Comparison of ENCODE assay signal across 16 cellular contexts in genomic region chr3:149122716-149123578, GRCh38. TPM values are rescaled to one million over a fixed set of nuclear protein-coding genes. Genes with fewer than 3 reads are reported as not detected.
A peak's percentile ranks its signal among the peaks of the same experiment; 100 is the strongest.
DNase-seq lines count a peak whose midpoint lies in the region; ATAC-seq, FAIRE-seq and TF ChIP-seq lines count a peak whose summit lies in the region.
"Had no signal": no experiment of that assay in that cellular context is flagged by ENCODE, and none has a peak within 500 bp of the region (broad histone marks: within the 10 kb centered on the region; RNA-seq: fewer than 3 reads in every experiment).

No MANE protein-coding gene starts in this region.

- peak overlapping the region; percentile 81 for H2BK5ac ChIP-seq in IMR-90 (ENCODE audit: low read depth, low read length, poor library complexity, severe bottlenecking)

- TF ChIP-seq CTCF in A549 (IDR thresholded peaks at IDR 0.05) (no peak), IMR-90 (conservative IDR thresholded peaks at IDR 0.05; ENCODE audit: low read depth, low read length) (no peak), kidney (IDR thresholded peaks at IDR 0.05; ENCODE audit: borderline replicate concordance, extremely low read depth, insufficient read depth) (no peak), omental fat pad (IDR thresholded peaks at IDR 0.05) (no peak)

- in situ Hi-C loops in IMR-90 (cut with MboI; ENCODE audit: low sequenced_read_pairs), result loop anchor here (25.0 kb wide), 1 partner anchor 589 kb away; no protein-coding TSS in a partner anchor

- H3K4me3 ChIP-seq in A549 (no peak overlapping the region), IMR-90 (ENCODE audit: insufficient read depth, low read depth, low read length) (no peak overlapping the region), kidney (ENCODE audit: low read length in 2 of 2) (no peak overlapping the region)

- H3K9me1 ChIP-seq in IMR-90 (ENCODE audit: insufficient read depth, low read length), result no peaks in the 10 kb centered on the region

- no peak for TF ChIP-seq POLR2A in A549 (IDR thresholded peaks at IDR 0.05; ENCODE audit: low read length)
- TF ChIP-seq POLR2A in IMR-90 (IDR thresholded peaks at IDR 0.05; ENCODE audit: low read depth, low read length), result no peak

- H2AFZ ChIP-seq in IMR-90 (replicated peaks; ENCODE audit: low read length, poor library complexity), result no peak overlapping the region

- no peaks in the 10 kb centered on the region for H3K36me3 ChIP-seq in IMR-90 (ENCODE audit: control insufficient read depth, insufficient read depth, low read length)
- no peaks in the 10 kb centered on the region for H3K36me3 ChIP-seq in kidney (ENCODE audit: control insufficient read depth in 1 of 2, insufficient read depth in 2 of 2, low read length in 2 of 2)

- H4K5ac ChIP-seq in IMR-90 (ENCODE audit: low read depth, low read length), result no peak overlapping the region

- no peak overlapping the region for H4K91ac ChIP-seq in IMR-90 (ENCODE audit: insufficient read depth, low read depth, low read length)

- H4K20me1 ChIP-seq in IMR-90 (ENCODE audit: insufficient read depth, low read length), result no peaks in the 10 kb centered on the region

- H3K27ac ChIP-seq in A549 (no peak overlapping the region), IMR-90 (ENCODE audit: insufficient read depth, low read length) (no peak overlapping the region), kidney (ENCODE audit: low read depth in 2 of 2, low read length in 2 of 2) (no peak overlapping the region)

- BruUV-seq in IMR-90 (replicated peaks; lab: Mats Ljungman, UMichigan), result no TSS peak

- H2BK15ac ChIP-seq in IMR-90 (ENCODE audit: low read depth, low read length), result no peak overlapping the region

- H3K9me3 ChIP-seq in A549 (no peaks in the 10 kb centered on the region), IMR-90 (ENCODE audit: control insufficient read depth, insufficient read depth, low read length) (no peaks in the 10 kb centered on the region), kidney (ENCODE audit: control insufficient read depth in 1 of 2, low read length in 2 of 2) (no peaks in the 10 kb centered on the region)
- H3K9me3 ChIP-seq: SK-N-SH had no signal

- H2BK120ac ChIP-seq in IMR-90 (ENCODE audit: low read depth, low read length), result no peak overlapping the region

- dilution Hi-C loops in IMR-90 (cut with HindIII; ENCODE audit: low sequenced_read_pairs, unreplicated experiment), result no loop called here

- H3K9ac ChIP-seq in IMR-90 (ENCODE audit: low read depth, low read length) (no peak overlapping the region), kidney (ENCODE audit: low read length in 2 of 2) (no peak overlapping the region)
- H3K9ac ChIP-seq: SK-N-SH had no signal

- H3K4me1 ChIP-seq in A549 (peaks cover 12% of the 10 kb centered on the region), IMR-90 (ENCODE audit: control insufficient read depth, insufficient read depth, low read length) (no peaks in the 10 kb centered on the region), kidney (ENCODE audit: control insufficient read depth in 1 of 2, insufficient read depth in 1 of 2, low read depth in 1 of 2, low read length in 2 of 2) (no peaks in the 10 kb centered on the region)

- FAIRE-seq in A549 (lab: Jason Lieb, UNC), result no peak
- peak; percentile 55 for FAIRE-seq in colon (lab: Jason Lieb, UNC)
- FAIRE-seq in kidney (lab: Jason Lieb, UNC), result peak; percentile 35
- FAIRE-seq: GM18507 had no signal

- no peak overlapping the region for H3K56ac ChIP-seq in IMR-90 (ENCODE audit: extremely low read depth, insufficient read depth, low read length)

- CTCF ChIA-PET in A549 (lab: Yijun Ruan, JAX) (interaction anchor here (0.6 to 8.3 kb wide), 7 partner anchors 9 to 400 kb away, joined by 3 to 114 read pairs (median 3); no protein-coding TSS in a partner anchor), IMR-90 (lab: Yijun Ruan, JAX) (interaction anchor here (0.6 to 1.2 kb wide), 4 partner anchors 152 to 394 kb away, joined by 3 read pairs; no protein-coding TSS in a partner anchor)

- H3K4ac ChIP-seq in IMR-90 (ENCODE audit: low read depth, low read length), result no peak overlapping the region

- no peak for DNase-seq in A549 (ENCODE audit: low read depth in 1 of 2, low spot score in 1 of 2)
- peak; percentile 63 for DNase-seq in IMR-90
- DNase-seq in kidney, result no peak
- DNase-seq in posterior vena cava (ENCODE audit: low spot score), result no peak
- no peak for DNase-seq in DMS79 (lab: John Stamatoyannopoulos, UW)
- no peak for DNase-seq in omental fat pad (ENCODE audit: low spot score)
- DNase-seq: CD4-positive, alpha-beta memory T cell; NCI-H1092 treated with DMSO at 0.1 percent for 48 hours; NCI-H1694 treated with DMSO at 0.1 percent for 48 hours; Right ventricle myocardium superior; SK-N-SH had no signal

- no peak overlapping the region for H3K14ac ChIP-seq in IMR-90 (replicated peaks; ENCODE audit: low read depth, low read length)

- H2BK20ac ChIP-seq in IMR-90 (ENCODE audit: low read depth, low read length), result no peak overlapping the region

- intact Hi-C loops in IMR-90 (cut with micrococcal nuclease), result no loop called here
- intact Hi-C loops in kidney (cut with DNase I), result no loop called here
- intact Hi-C loops in posterior vena cava (cut with DNase I), result loop anchor here (10.0 kb wide), 2 partner anchors 152 to 168 kb away; no protein-coding TSS in a partner anchor

- no peaks in the 10 kb centered on the region for H3K79me1 ChIP-seq in IMR-90 (ENCODE audit: low read depth in 1 of 2, low read length in 2 of 2)

- no peak overlapping the region for H2AK5ac ChIP-seq in IMR-90 (ENCODE audit: low read depth, low read length)

- POLR2A ChIA-PET in A549 (lab: Yijun Ruan, JAX) (no interaction called here), IMR-90 (lab: Charles Lee; ENCODE audit: unreplicated experiment) (no interaction called here)

- 74% methylated on average over 4 of the region's 4 CpGs for WGBS in A549 (ENCODE audit: missing lambda C conversion rate)
- WGBS in IMR-90 (ENCODE audit: extremely low coverage in 2 of 2, insufficient read length in 1 of 2), 2 experiments, result no CpG with 5 or more reads among the region's 4 CpGs

- no peak for ATAC-seq in A549
- peak; percentile 75 for ATAC-seq in IMR-90 (ENCODE audit: low read depth)
- ATAC-seq in HG03045 (IDR thresholded peaks at IDR 0.05; ENCODE audit: unreplicated experiment), result no peak
- no peak for ATAC-seq in omental fat pad (ENCODE audit: low FRiP score)
- ATAC-seq: HCT116 had no signal

- no peak overlapping the region for H2AK9ac ChIP-seq in IMR-90 (replicated peaks; ENCODE audit: low read depth, low read length, poor library complexity)

- H3K23ac ChIP-seq in IMR-90 (ENCODE audit: low read depth, low read length), result no peak overlapping the region

- H3K27me3 ChIP-seq in IMR-90 (ENCODE audit: control insufficient read depth, insufficient read depth, low read length), result no peaks in the 10 kb centered on the region

- no peak overlapping the region for H3K18ac ChIP-seq in IMR-90 (ENCODE audit: low read depth, low read length)

- TF ChIP-seq EP300 in A549 (IDR thresholded peaks at IDR 0.05), result no peak

- no peak overlapping the region for H4K8ac ChIP-seq in IMR-90 (ENCODE audit: low read depth in 2 of 2, low read length in 2 of 2)

- H3K4me2 ChIP-seq in A549, result peak overlapping the region; percentile 5; the same call in 1 of the 3 replicates
- H3K4me2 ChIP-seq in IMR-90 (ENCODE audit: low read depth, low read length), result no peak overlapping the region
- H3K4me2 ChIP-seq: SK-N-SH had no signal

- TF ChIP-seq RAD21 in A549 (conservative IDR thresholded peaks at IDR 0.05 in 1 of 2, IDR thresholded peaks at IDR 0.05 in 1 of 2), result no peak
- TF ChIP-seq RAD21 in IMR-90 (IDR thresholded peaks at IDR 0.05; ENCODE audit: low read length), result no peak

TF ChIP-seq in A549, 52 proteins besides CTCF, POLR2A, EP300 and RAD21 (continues in another document):
- TF ChIP-seq CHD2 (IDR thresholded peaks at IDR 0.05; ENCODE audit: low read length, partially characterized antibody), result no peak
- TF ChIP-seq BHLHE40 (IDR thresholded peaks at IDR 0.05; ENCODE audit: low read depth, low read length), result no peak
- TF ChIP-seq FOSL2 (IDR thresholded peaks at IDR 0.05), result no peak
- TF ChIP-seq FOSL2 (CRISPR knock-in tag; IDR thresholded peaks at IDR 0.05), result no peak
- no peak for TF ChIP-seq TFCP2L1 (CRISPR knock-in tag; IDR thresholded peaks at IDR 0.05)
- no peak for TF ChIP-seq JUNB (IDR thresholded peaks at IDR 0.05)

TF ChIP-seq in IMR-90, 13 proteins besides CTCF, POLR2A, EP300 and RAD21 (continues in another document):
- TF ChIP-seq NFE2L2 (IDR thresholded peaks at IDR 0.05; ENCODE audit: low read depth, low read length) (no peak), CHD1 (IDR thresholded peaks at IDR 0.05; ENCODE audit: low read depth, low read length) (no peak), MXI1 (IDR thresholded peaks at IDR 0.05; ENCODE audit: borderline replicate concordance, low read depth, low read length) (no peak), MAZ (IDR thresholded peaks at IDR 0.05; ENCODE audit: borderline replicate concordance, low read depth, low read length) (no peak), RFX5 (IDR thresholded peaks at IDR 0.05; ENCODE audit: low read depth, low read length) (no peak)

RNA-seq across cellular contexts. Expression of gene HPS3, which starts 6.5 kb away (rescaled TPM):
- polyA plus RNA-seq in A549 (2011; rRNA removed) (48.0 and 48.8 TPM in 2 replicates), A549 (2017; fragmentation: RNase III; extraction: RNeasy Plus Mini Kit Qiagen cat#74134 plus additional on column Dnase treatment) (25.5 to 28.4 TPM (median 26.1 TPM) in 3 replicates), IMR-90 (2012; rRNA removed) (12.8 and 15.2 TPM in 2 replicates), kidney (ENCODE audit: insufficient read depth, low read depth, low replicate concordance) (16.9 TPM)
- 17.8 and 24.3 TPM in 2 replicates for polyA plus RNA-seq in A549 (2012; cell fraction: cytosol; rRNA removed)
- 8.7 and 9.5 TPM in 2 replicates for polyA plus RNA-seq in A549 (2012; cell fraction: nucleus; rRNA removed)
- 20.2 and 23.3 TPM in 2 replicates for polyA minus RNA-seq in A549 (2011; rRNA and poly(A)+ RNA removed)
- total RNA-seq in IMR-90 (2012; rRNA removed) (24.2 and 25.6 TPM in 2 replicates), kidney (29.4 TPM), posterior vena cava (10 to 100 TPM; 14.5 to 16.3 TPM), omental fat pad (10 to 100 TPM; 12.5 to 19.8 (median 17.6) TPM)
- 5.1 and 6.9 TPM in 2 replicates for polyA plus RNA-seq in IMR-90 (2012; cell fraction: cytosol; rRNA removed)
- polyA plus RNA-seq in IMR-90 (2012; cell fraction: nucleus; rRNA removed; ENCODE audit: low replicate concordance), result 4.2 and 12.3 TPM in 2 replicates

RNA-seq across cellular contexts. Expression of gene HLTF, which starts 36.6 kb away (rescaled TPM):
- polyA plus RNA-seq in A549 (2011; rRNA removed) (43.9 and 61.6 TPM in 2 replicates), A549 (2017; fragmentation: RNase III; extraction: RNeasy Plus Mini Kit Qiagen cat#74134 plus additional on column Dnase treatment) (25.5 to 26.7 TPM (median 26.3 TPM) in 3 replicates), IMR-90 (2012; rRNA removed) (10.5 and 12.6 TPM in 2 replicates), kidney (ENCODE audit: insufficient read depth, low read depth, low replicate concordance) (10.3 TPM)
- 7.3 and 8.1 TPM in 2 replicates for polyA plus RNA-seq in A549 (2012; cell fraction: cytosol; rRNA removed)
- polyA plus RNA-seq in A549 (2012; cell fraction: nucleus; rRNA removed), result 11.3 and 14.9 TPM in 2 replicates
- polyA minus RNA-seq in A549 (2011; rRNA and poly(A)+ RNA removed), result 12.8 and 18.3 TPM in 2 replicates
- total RNA-seq in IMR-90 (2012; rRNA removed) (39.1 and 48.0 TPM in 2 replicates), kidney (30.2 TPM), posterior vena cava (10 to 100 TPM; 20.8 to 25.8 TPM), omental fat pad (10 to 100 TPM; 10.2 to 20.5 (median 18.3) TPM)
- 6.1 and 8.6 TPM in 2 replicates for polyA plus RNA-seq in IMR-90 (2012; cell fraction: cytosol; rRNA removed)
- polyA plus RNA-seq in IMR-90 (2012; cell fraction: nucleus; rRNA removed; ENCODE audit: low replicate concordance), result 8.2 and 18.6 TPM in 2 replicates
- total RNA-seq: HT-29 had no signal

Comparison
In these comparisons a context has a peak if more than half of its experiments do, and no peak if none do; other contexts are left out.
1. intact Hi-C loops: an anchor here in posterior vena cava (10.0 kb wide); none called in IMR-90 and kidney.